ENCODE assay signal across 8 cellular contexts in genomic region chr4:158823461-158823873, GRCh38. TPM values are rescaled to one million over a fixed set of nuclear protein-coding genes. Genes with fewer than 3 reads are reported as not detected.
A peak's percentile ranks its signal among the peaks of the same experiment; 100 is the strongest.
DNase-seq lines count a peak whose midpoint lies in the region; ATAC-seq and TF ChIP-seq lines count a peak whose summit lies in the region.

No MANE protein-coding gene starts in this region.

- intact Hi-C loops in left lung (cut with DNase I) = no loop called here

- H3K9me3 ChIP-seq in left lung = no peaks in the 10 kb centered on the region
- H3K9me3 ChIP-seq in Peyer's patch = no peaks in the 10 kb centered on the region

- H3K27ac ChIP-seq in left lung (peak overlapping the region; percentile 1 to 75), Peyer's patch (no peak overlapping the region)

- H3K36me3 ChIP-seq in left lung (peaks cover 0 to 10% of the 10 kb centered on the region in 2 donors), Peyer's patch (no peaks in the 10 kb centered on the region)

- no peak for TF ChIP-seq POLR2A in Peyer's patch (IDR thresholded peaks at IDR 0.05)

- TF ChIP-seq CTCF in left lung (IDR thresholded peaks at IDR 0.05) (no peak), Peyer's patch (IDR thresholded peaks at IDR 0.05) (no peak)

- DNase-seq in EH (ENCODE audit: low read depth) (peak; percentile 70), left lung (no peak), C1 segment of cervical spinal cord (lab: John Stamatoyannopoulos, UW) (no peak), Peyer's patch (no peak), NCI-H524 (lab: John Stamatoyannopoulos, UW) (no peak)
- DNase-seq in activated T-cell treated with anti-CD3 and anti-CD28 coated beads, Interleukin-2, amount 50 U/mL, for 48 hours = peak; percentile 44 to 53

- H3K27me3 ChIP-seq in left lung = no peaks in the 10 kb centered on the region
- H3K27me3 ChIP-seq in Peyer's patch = no peaks in the 10 kb centered on the region

- H3K4me1 ChIP-seq in left lung = peaks cover 35 to 93% of the 10 kb centered on the region in 2 donors
- peaks cover 0 to 84% (median 8%) of the 10 kb centered on the region in 4 donors for H3K4me1 ChIP-seq in Peyer's patch

- H3K4me3 ChIP-seq in left lung (no peak overlapping the region), Peyer's patch (no peak overlapping the region)

- peak; percentile 27 for ATAC-seq in GM21786 (IDR thresholded peaks at IDR 0.05; ENCODE audit: unreplicated experiment)
- no peak for ATAC-seq in left lung
- ATAC-seq in GM21381 (IDR thresholded peaks at IDR 0.05; ENCODE audit: unreplicated experiment) = no peak

RNA-seq across cellular contexts. Expression of gene FNIP2, which starts 54.6 kb away (rescaled TPM):
- 10 to 100 TPM; 56.6 to 71.2 TPM for total RNA-seq in left lung
- total RNA-seq in Peyer's patch = 10 to 100 TPM; 31.9 to 40.8 (median 38.6) TPM

Comparison
In these comparisons a context has a peak if more than half of its experiments do, and no peak if none do; other contexts are left out.
1. DNase-seq: peak in EH (single experiment) and activated T-cell treated with anti-CD3 and anti-CD28 coated beads, Interleukin-2, amount 50 U/mL, for 48 hours (2 of 2); none in left lung (0 of 2), C1 segment of cervical spinal cord (0 of 14), Peyer's patch (0 of 3) and NCI-H524 (0 of 2).
2. H3K27ac ChIP-seq: peak in left lung (2 of 2); none in Peyer's patch (0 of 4).